Comparison of ENCODE assay signal across 20 cellular contexts in the genomic region with DNA sequence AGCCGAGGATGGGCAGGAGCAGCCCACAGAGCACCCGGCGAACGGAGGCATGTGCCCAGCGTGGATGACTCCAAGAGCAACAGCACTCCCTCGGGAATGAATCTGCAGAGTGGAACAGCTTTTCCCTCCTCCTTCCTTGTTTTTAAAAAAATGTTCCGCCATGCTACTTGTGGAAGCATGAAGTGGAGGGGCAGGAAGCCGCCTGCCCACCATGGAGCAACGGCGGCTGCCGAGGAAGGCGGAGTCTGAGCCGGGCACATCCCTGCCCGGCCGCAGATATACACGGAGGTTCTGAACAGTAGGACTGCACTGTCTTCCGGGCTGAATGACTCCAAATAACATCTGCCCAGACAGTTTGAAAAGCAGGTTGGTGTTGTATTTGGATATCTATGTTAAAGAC.
DNase-seq lines count a peak whose midpoint lies in the region; ATAC-seq, FAIRE-seq and TF ChIP-seq lines count a peak whose summit lies in the region.
"Had no signal": no experiment of that assay in that cellular context is flagged by ENCODE, and none has a peak within 500 bp of the region (broad histone marks: within the 10 kb centered on the region; RNA-seq: fewer than 3 reads in every experiment).

No MANE protein-coding gene starts in this region.

- DNase-seq in A549 (ENCODE audit: low read depth in 1 of 2, low spot score in 1 of 2) (no peak), DMS79 (lab: John Stamatoyannopoulos, UW) (peak; percentile 73), NCI-H2171 (lab: John Stamatoyannopoulos, UW) (peak; percentile 9), islet precursor cell (peak; percentile 33), tibial nerve (ENCODE audit: low spot score in 2 of 2) (no peak), esophagus squamous epithelium (lab: John Stamatoyannopoulos, UW) (no peak), hepatocyte (ENCODE audit: low spot score) (no peak)
- DNase-seq: ACHN; C1 segment of cervical spinal cord; CD8-positive, alpha-beta memory T cell; GDM1; H9; Kasumi-1; MM.1S; NCI-H1694 treated with DMSO at 0.1 percent for 48 hours; NCI-H510A treated with DMSO at 0.1 percent for 48 hours; SHP77; T-helper 1 cell had no signal

- H3K4me3 ChIP-seq in A549 (no peak overlapping the region), tibial nerve (no peak overlapping the region), esophagus squamous epithelium (no peak overlapping the region), hepatocyte (no peak overlapping the region)

- CTCF ChIA-PET in A549 (lab: Yijun Ruan, JAX) = interaction anchor here (1.1 kb wide), 1 partner anchor 9 kb away, joined by 4 read pairs; no protein-coding TSS in a partner anchor

- H3K9me2 ChIP-seq in hepatocyte (replicated peaks; ENCODE audit: insufficient read depth) = no peaks in the 10 kb centered on the region

- POLR2A ChIA-PET in A549 (lab: Yijun Ruan, JAX) = no interaction called here

- H3K9me3 ChIP-seq in A549 = no peaks in the 10 kb centered on the region
- no peaks in the 10 kb centered on the region for H3K9me3 ChIP-seq in tibial nerve
- no peaks in the 10 kb centered on the region for H3K9me3 ChIP-seq in esophagus squamous epithelium
- no peaks in the 10 kb centered on the region for H3K9me3 ChIP-seq in hepatocyte (ENCODE audit: low read depth)

- TF ChIP-seq POLR2A in A549 (IDR thresholded peaks at IDR 0.05; ENCODE audit: low read length) (no peak), tibial nerve (IDR thresholded peaks at IDR 0.05) (no peak), esophagus squamous epithelium (IDR thresholded peaks at IDR 0.05) (no peak)

- no peaks in the 10 kb centered on the region for H4K20me1 ChIP-seq in hepatocyte (ENCODE audit: insufficient read depth, poor library complexity, severe bottlenecking)

- no peaks in the 10 kb centered on the region for H3K79me2 ChIP-seq in hepatocyte

- H3K4me2 ChIP-seq in A549 = peak overlapping the region; percentile 34; the same call in 1 of the 3 replicates
- H3K4me2 ChIP-seq in hepatocyte = no peak overlapping the region

- intact Hi-C loops in esophagus squamous epithelium (cut with DNase I) = no loop called here

- no peak for FAIRE-seq in A549 (lab: Jason Lieb, UNC)
- FAIRE-seq: D721Med had no signal

- ATAC-seq in A549 = 0 out of 6 replicates have a peak, but pooled peaks of 1 of the 2 experiments have one; percentile 37
- no peak for ATAC-seq in HG02884 (IDR thresholded peaks at IDR 0.05; ENCODE audit: unreplicated experiment)

- TF ChIP-seq RAD21 in A549 (conservative IDR thresholded peaks at IDR 0.05 in 1 of 2, IDR thresholded peaks at IDR 0.05 in 1 of 2) = no peak

- H3K36me3 ChIP-seq in tibial nerve (no peaks in the 10 kb centered on the region), esophagus squamous epithelium (no peaks in the 10 kb centered on the region), hepatocyte (replicated peaks; ENCODE audit: insufficient read depth, low read depth) (no peaks in the 10 kb centered on the region)

- H3K27ac ChIP-seq in A549 (no peak overlapping the region), tibial nerve (no peak overlapping the region), esophagus squamous epithelium (no peak overlapping the region), hepatocyte (no peak overlapping the region)

- H3K4me1 ChIP-seq in A549 (no peaks in the 10 kb centered on the region), tibial nerve (no peaks in the 10 kb centered on the region), esophagus squamous epithelium (no peaks in the 10 kb centered on the region), hepatocyte (ENCODE audit: insufficient read depth) (no peaks in the 10 kb centered on the region)

- WGBS in A549 (ENCODE audit: missing lambda C conversion rate) = 5% methylated on average over 15 of the region's 17 CpGs
- 78 to 79% methylated on average over 12 to 17 of the region's 17 CpGs for WGBS in tibial nerve, 2 donors
- WGBS in esophagus squamous epithelium, 2 donors = 68 to 73% methylated on average over 8 to 17 of the region's 17 CpGs
- 91% methylated on average over 17 of the region's 17 CpGs for WGBS in hepatocyte (ENCODE audit: low lambda C conversion rate, missing lambda C conversion rate)

- no peak for TF ChIP-seq CTCF in A549 (IDR thresholded peaks at IDR 0.05)
- no peak for TF ChIP-seq CTCF in tibial nerve (IDR thresholded peaks at IDR 0.05)
- TF ChIP-seq CTCF in esophagus squamous epithelium (IDR thresholded peaks at IDR 0.05) = no peak
- no peak for TF ChIP-seq CTCF in hepatocyte (IDR thresholded peaks at IDR 0.05; ENCODE audit: poor library complexity)

- H2AFZ ChIP-seq in hepatocyte = no peak overlapping the region

- no peak for TF ChIP-seq EP300 in A549 (IDR thresholded peaks at IDR 0.05)
- TF ChIP-seq EP300 in tibial nerve (IDR thresholded peaks at IDR 0.05) = no peak

- H3K27me3 ChIP-seq in tibial nerve (peaks cover 0 to 4% of the 10 kb centered on the region in 2 donors), esophagus squamous epithelium (peaks cover 0 to 71% (median 0%) of the 10 kb centered on the region in 4 donors), hepatocyte (peaks cover 20% of the 10 kb centered on the region)

TF ChIP-seq in A549, 52 proteins besides CTCF, POLR2A, EP300 and RAD21:
- TF ChIP-seq GATA3 (IDR thresholded peaks at IDR 0.05; ENCODE audit: borderline replicate concordance) (no peak), CHD4 (IDR thresholded peaks at IDR 0.05; ENCODE audit: borderline replicate concordance) (no peak), CEBPB (IDR thresholded peaks at IDR 0.05) (no peak), HES2 (IDR thresholded peaks at IDR 0.05) (no peak), EHMT2 (IDR thresholded peaks at IDR 0.05; ENCODE audit: low read depth) (no peak), HMGXB4 (CRISPR knock-in tag; IDR thresholded peaks at IDR 0.05; ENCODE audit: borderline replicate concordance) (no peak), FOSB (CRISPR knock-in tag; IDR thresholded peaks at IDR 0.05) (no peak), MAFK (IDR thresholded peaks at IDR 0.05; ENCODE audit: partially characterized antibody) (no peak), NR3C1 (IDR thresholded peaks at IDR 0.05) (no peak), NPAS2 (CRISPR knock-in tag; IDR thresholded peaks at IDR 0.05; ENCODE audit: borderline replicate concordance) (no peak), ZC3H11A (IDR thresholded peaks at IDR 0.05) (no peak), RARB (CRISPR knock-in tag; IDR thresholded peaks at IDR 0.05) (no peak), TFCP2L1 (CRISPR knock-in tag; IDR thresholded peaks at IDR 0.05) (no peak), CHD2 (IDR thresholded peaks at IDR 0.05; ENCODE audit: low read length, partially characterized antibody) (no peak), HOXA7 (CRISPR knock-in tag; IDR thresholded peaks at IDR 0.05) (no peak)
- TF ChIP-seq, protein P1, sequence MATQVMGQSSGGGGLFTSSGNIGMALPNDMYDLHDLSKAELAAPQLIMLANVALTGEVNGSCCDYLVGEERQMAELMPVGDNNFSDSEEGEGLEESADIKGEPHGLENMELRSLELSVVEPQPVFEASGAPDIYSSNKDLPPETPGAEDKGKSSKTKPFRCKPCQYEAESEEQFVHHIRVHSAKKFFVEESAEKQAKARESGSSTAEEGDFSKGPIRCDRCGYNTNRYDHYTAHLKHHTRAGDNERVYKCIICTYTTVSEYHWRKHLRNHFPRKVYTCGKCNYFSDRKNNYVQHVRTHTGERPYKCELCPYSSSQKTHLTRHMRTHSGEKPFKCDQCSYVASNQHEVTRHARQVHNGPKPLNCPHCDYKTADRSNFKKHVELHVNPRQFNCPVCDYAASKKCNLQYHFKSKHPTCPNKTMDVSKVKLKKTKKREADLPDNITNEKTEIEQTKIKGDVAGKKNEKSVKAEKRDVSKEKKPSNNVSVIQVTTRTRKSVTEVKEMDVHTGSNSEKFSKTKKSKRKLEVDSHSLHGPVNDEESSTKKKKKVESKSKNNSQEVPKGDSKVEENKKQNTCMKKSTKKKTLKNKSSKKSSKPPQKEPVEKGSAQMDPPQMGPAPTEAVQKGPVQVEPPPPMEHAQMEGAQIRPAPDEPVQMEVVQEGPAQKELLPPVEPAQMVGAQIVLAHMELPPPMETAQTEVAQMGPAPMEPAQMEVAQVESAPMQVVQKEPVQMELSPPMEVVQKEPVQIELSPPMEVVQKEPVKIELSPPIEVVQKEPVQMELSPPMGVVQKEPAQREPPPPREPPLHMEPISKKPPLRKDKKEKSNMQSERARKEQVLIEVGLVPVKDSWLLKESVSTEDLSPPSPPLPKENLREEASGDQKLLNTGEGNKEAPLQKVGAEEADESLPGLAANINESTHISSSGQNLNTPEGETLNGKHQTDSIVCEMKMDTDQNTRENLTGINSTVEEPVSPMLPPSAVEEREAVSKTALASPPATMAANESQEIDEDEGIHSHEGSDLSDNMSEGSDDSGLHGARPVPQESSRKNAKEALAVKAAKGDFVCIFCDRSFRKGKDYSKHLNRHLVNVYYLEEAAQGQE (IDR thresholded peaks at IDR 0.05) = no peak

Comparison
In these comparisons a context has a peak if more than half of its experiments do, and no peak if none do; other contexts are left out.
1. DNase-seq: peak in DMS79 (single experiment), NCI-H2171 (single experiment) and islet precursor cell (single experiment); none in A549 (0 of 2), tibial nerve (0 of 2), esophagus squamous epithelium (single experiment) and hepatocyte (single experiment).